8 cellular contexts compared by ENCODE assay signal in the genomic region with DNA sequence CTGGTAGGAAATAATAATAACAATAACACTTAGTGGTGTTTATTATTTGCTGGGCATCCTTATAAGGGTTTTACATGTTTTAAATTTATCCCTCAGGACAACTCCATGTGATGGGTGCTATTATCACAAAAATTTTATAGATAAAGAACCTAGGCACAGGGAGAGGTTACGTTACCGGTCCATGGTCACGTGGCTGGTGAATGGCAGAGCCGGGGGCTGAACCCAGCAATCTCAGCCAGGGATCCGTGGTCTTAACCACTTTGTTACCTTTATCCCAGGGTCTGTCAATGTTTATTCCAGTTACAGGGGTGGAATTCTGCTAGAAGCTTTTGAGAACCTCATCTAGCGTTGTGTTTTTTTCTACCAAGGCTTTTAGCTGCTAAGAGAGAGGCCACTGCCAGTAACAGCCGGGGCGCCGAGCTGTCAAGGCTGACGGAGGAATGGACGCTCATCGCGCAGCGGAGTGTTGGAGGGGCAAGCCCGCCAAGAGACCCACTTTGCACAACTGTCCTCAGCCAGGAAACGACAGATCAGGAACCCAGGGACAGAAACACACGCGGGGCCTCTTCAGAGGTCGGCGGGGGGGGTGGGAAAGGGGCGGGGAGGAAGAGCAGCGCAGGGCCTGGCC. TPM values are rescaled to one million over a fixed set of nuclear protein-coding genes. Genes with fewer than 3 reads are reported as not detected.
DNase-seq lines count a peak whose midpoint lies in the region; ATAC-seq, FAIRE-seq and TF ChIP-seq lines count a peak whose summit lies in the region.

No MANE protein-coding gene starts in this region.

- H3K27ac ChIP-seq in gastroesophageal sphincter = peak overlapping the region; percentile 94 to 98 (median 94)

- peak in 1 of 2 donors; percentile 27 for TF ChIP-seq POLR2A in gastroesophageal sphincter (IDR thresholded peaks at IDR 0.05)

- H3K36me3 Mint-ChIP-seq in activated B cell treated with CpG ODN at 0.5 μM for 24 hours (ENCODE audit: low read depth) = peaks cover 42% of the 10 kb centered on the region

- no peaks in the 10 kb centered on the region for H3K9me3 ChIP-seq in gastroesophageal sphincter

- peaks cover 74% of the 10 kb centered on the region for H3K4me1 Mint-ChIP-seq in activated B cell treated with CpG ODN at 0.5 μM for 24 hours

- CTCF ChIA-PET in activated B cell treated with CpG ODN at 0.5 μM for 24 hours (lab: Charles Lee) = interaction anchor here (1.0 to 1.9 kb wide), 4 partner anchors 8 to 104 kb away, joined by 3 to 9 read pairs (median 4); no protein-coding TSS in a partner anchor

- ATAC-seq in activated B cell treated with CpG ODN at 0.5 μM for 24 hours (ENCODE audit: low read depth) (peak; percentile 5), gastroesophageal sphincter (peak; percentile 40), omental fat pad (ENCODE audit: low FRiP score) (peak; percentile 26)

- peak; percentile 25 to 38 for DNase-seq in activated CD4-positive, alpha-beta T cell treated with anti-CD3 and anti-CD28 coated beads for 4 hours
- no peak for DNase-seq in activated CD4-positive, alpha-beta T cell treated with anti-CD3 and anti-CD28 coated beads, Interleukin-2, amount 50 U/mL, for 1 hour
- DNase-seq in HTR-8/SVneo (ENCODE audit: insufficient read length, low spot score) (peak; percentile 44), activated B cell treated with CpG ODN at 0.5 μM for 24 hours (no peak), omental fat pad (ENCODE audit: low spot score) (no peak), CD1c-positive myeloid dendritic cell (ENCODE audit: extremely low spot score) (no peak), GOT3 (lab: John Stamatoyannopoulos, UW) (no peak)

- intact Hi-C loops in activated B cell treated with CpG ODN at 0.5 μM for 24 hours (cut with micrococcal nuclease) = loop anchor here (1.0 to 10.0 kb wide), 7 partner anchors 13 to 544 kb away; a partner anchor contains a TSS

- WGBS in gastroesophageal sphincter (ENCODE audit: low coverage in 1 of 2), 2 donors = 0 to 11% methylated on average over 7 to 11 of the region's 22 CpGs

- no peaks in the 10 kb centered on the region for H3K27me3 Mint-ChIP-seq in activated B cell treated with CpG ODN at 0.5 μM for 24 hours

- no peaks in the 10 kb centered on the region for H3K36me3 ChIP-seq in gastroesophageal sphincter

- POLR2A ChIA-PET in activated B cell treated with CpG ODN at 0.5 μM for 24 hours (lab: Charles Lee) = interaction anchor here (0.5 to 6.2 kb wide), 55 partner anchors 8 to 1026 kb away, joined by 3 to 151 read pairs (median 5); a partner anchor contains a TSS

- H3K4me3 Mint-ChIP-seq in activated B cell treated with CpG ODN at 0.5 μM for 24 hours = peak overlapping the region; percentile 92

- peak overlapping the region; percentile 77 to 79 for H3K4me3 ChIP-seq in gastroesophageal sphincter

- peak overlapping the region; percentile 98 for H3K27ac Mint-ChIP-seq in activated B cell treated with CpG ODN at 0.5 μM for 24 hours

- TF ChIP-seq CTCF in activated B cell treated with CpG ODN at 0.5 μM for 24 hours (IDR thresholded peaks at IDR 0.05) = no peak
- no peak for TF ChIP-seq CTCF in gastroesophageal sphincter (IDR thresholded peaks at IDR 0.05)
- TF ChIP-seq CTCF in omental fat pad (IDR thresholded peaks at IDR 0.05) = no peak

- H3K9me3 Mint-ChIP-seq in activated B cell treated with CpG ODN at 0.5 μM for 24 hours = peaks cover 8% of the 10 kb centered on the region

- no peak for TF ChIP-seq EP300 in gastroesophageal sphincter (IDR thresholded peaks at IDR 0.05)

- H3K27me3 ChIP-seq in gastroesophageal sphincter = no peaks in the 10 kb centered on the region

- no peak for FAIRE-seq in HTR-8/SVneo (lab: Jason Lieb, UNC)

- peaks cover 0 to 22% (median 0%) of the 10 kb centered on the region in 3 donors for H3K4me1 ChIP-seq in gastroesophageal sphincter

RNA-seq across cellular contexts. Expression of a gene that starts 0.4 kb away (rescaled TPM):
- total RNA-seq in activated B cell treated with CpG ODN at 0.5 μM for 24 hours (13.7 and 15.5 TPM in 2 replicates), gastroesophageal sphincter (10 to 100 TPM in 2 of 4 donors, 1 to 10 TPM in 2; 7.5 to 19.3 (median 9.6) TPM), omental fat pad (10 to 100 TPM in 2 of 4 donors, 1 to 10 TPM in 2; 6.8 to 27.6 (median 10.0) TPM)

Comparison
In these comparisons a context has a peak if more than half of its experiments do, and no peak if none do; other contexts are left out.
1. DNase-seq: peak in activated CD4-positive, alpha-beta T cell treated with anti-CD3 and anti-CD28 coated beads for 4 hours (2 of 2) and HTR-8/SVneo (single experiment); none in activated CD4-positive, alpha-beta T cell treated with anti-CD3 and anti-CD28 coated beads, Interleukin-2, amount 50 U/mL, for 1 hour (single experiment), activated B cell treated with CpG ODN at 0.5 μM for 24 hours (single experiment), omental fat pad (single experiment), CD1c-positive myeloid dendritic cell (single experiment) and GOT3 (single experiment).
2. Peak in every context shown above with its lines, with median percentiles within 50 percentile points of each other: ATAC-seq.